In the genomic region with DNA sequence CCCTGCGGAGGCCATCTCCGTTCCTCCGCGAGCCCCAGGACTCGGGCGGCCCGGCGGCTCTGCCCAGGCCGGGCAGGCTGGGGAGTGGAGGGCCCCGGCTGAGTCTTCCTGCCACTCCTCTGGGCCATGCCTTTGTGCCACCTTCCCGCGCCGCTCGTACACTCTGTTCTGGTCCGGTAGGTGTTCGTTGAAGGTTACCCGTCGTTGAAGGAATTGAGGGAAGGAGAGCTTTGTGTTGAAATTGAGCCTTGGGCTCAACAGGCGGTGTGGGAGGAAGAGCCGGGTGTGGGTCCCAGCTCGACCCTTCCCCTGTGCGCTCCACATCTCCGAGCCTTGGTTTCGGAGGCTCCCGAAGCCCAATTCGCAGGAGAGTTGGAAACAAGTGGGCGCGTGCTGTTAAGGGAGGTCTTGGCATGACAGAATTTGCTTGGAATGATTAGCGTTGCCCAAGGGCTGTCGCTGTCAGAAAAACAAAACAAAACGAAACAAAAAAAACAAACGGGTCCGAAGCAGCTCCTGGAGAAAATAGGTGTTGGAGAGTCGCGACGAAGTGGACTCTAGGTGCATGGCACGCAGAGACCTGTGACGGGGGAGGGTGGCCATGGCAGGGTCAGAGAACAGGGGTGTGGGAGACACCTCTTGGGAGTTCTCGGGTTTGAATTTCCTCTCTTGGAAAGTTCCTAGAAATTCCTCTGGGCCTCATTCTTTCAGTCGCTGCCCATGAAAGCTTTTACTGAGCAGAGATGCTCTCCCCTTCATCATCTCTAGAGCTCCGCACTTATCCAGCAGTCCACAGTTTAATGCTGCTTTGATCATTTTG, we compare ENCODE assay signal across 1 cellular context.
TF ChIP-seq lines count a peak whose summit lies in the region.

No MANE protein-coding gene starts in this region.

TF ChIP-seq in HepG2, 621 proteins besides CTCF, POLR2A, EP300 and RAD21 (continues in another document):
- no peak for TF ChIP-seq EEA1 (CRISPR knock-in tag; IDR thresholded peaks at IDR 0.05; ENCODE audit: borderline replicate concordance)
- 0 out of 2 replicates have a peak, but pooled peaks have one; percentile 68 for TF ChIP-seq ZNF256 (CRISPR knock-in tag; conservative IDR thresholded peaks at IDR 0.05)
- TF ChIP-seq, protein P1, sequence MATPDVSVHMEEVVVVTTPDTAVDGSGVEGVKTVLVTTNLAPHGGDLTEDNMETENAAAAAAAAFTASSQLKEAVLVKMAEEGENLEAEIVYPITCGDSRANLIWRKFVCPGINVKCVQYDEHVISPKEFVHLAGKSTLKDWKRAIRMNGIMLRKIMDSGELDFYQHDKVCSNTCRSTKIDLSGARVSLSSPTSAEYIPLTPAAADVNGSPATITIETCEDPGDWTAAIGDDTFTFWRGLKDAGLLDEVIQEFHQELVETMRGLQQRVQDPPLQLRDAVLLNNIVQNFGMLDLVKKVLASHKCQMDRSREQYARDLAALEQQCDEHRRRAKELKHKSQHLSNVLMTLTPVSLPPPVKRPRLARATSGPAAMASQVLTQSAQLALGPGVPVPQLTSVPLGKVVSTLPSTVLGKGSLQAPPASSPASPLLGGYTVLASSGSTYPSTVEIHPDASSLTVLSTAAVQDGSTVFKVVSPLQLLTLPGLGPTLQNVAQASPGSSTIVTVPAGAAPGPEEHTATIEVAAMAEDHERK (CRISPR knock-in tag; IDR thresholded peaks at IDR 0.05; ENCODE audit: low read depth): no peak
- TF ChIP-seq ZUFSP (CRISPR knock-in tag; IDR thresholded peaks at IDR 0.05; ENCODE audit: borderline replicate concordance): no peak
- no peak for TF ChIP-seq RAD51 (IDR thresholded peaks at IDR 0.05; ENCODE audit: borderline replicate concordance)
- TF ChIP-seq ZFP90 (CRISPR knock-in tag; IDR thresholded peaks at IDR 0.05; ENCODE audit: borderline replicate concordance): peak; percentile 58; the same call in 1 of the 2 replicates
- TF ChIP-seq CAMTA2 (CRISPR knock-in tag; IDR thresholded peaks at IDR 0.05; ENCODE audit: borderline replicate concordance): peak; percentile 56; the same call in 1 of the 2 replicates
- TF ChIP-seq ZNF607 (CRISPR knock-in tag; IDR thresholded peaks at IDR 0.05; ENCODE audit: borderline replicate concordance): peak; percentile 15
- 0 out of 2 replicates have a peak, but pooled peaks have one; percentile 14 for TF ChIP-seq ZIK1 (CRISPR knock-in tag; IDR thresholded peaks at IDR 0.05; ENCODE audit: borderline replicate concordance, low read depth)
- no peak for TF ChIP-seq SCMH1 (CRISPR knock-in tag; IDR thresholded peaks at IDR 0.05; ENCODE audit: borderline replicate concordance)
- TF ChIP-seq ZNF44 (CRISPR knock-in tag; IDR thresholded peaks at IDR 0.05): no peak; the same call in 1 of the 2 replicates
- no peak for TF ChIP-seq KLF11 (CRISPR knock-in tag; IDR thresholded peaks at IDR 0.05)
- TF ChIP-seq, protein P2, sequence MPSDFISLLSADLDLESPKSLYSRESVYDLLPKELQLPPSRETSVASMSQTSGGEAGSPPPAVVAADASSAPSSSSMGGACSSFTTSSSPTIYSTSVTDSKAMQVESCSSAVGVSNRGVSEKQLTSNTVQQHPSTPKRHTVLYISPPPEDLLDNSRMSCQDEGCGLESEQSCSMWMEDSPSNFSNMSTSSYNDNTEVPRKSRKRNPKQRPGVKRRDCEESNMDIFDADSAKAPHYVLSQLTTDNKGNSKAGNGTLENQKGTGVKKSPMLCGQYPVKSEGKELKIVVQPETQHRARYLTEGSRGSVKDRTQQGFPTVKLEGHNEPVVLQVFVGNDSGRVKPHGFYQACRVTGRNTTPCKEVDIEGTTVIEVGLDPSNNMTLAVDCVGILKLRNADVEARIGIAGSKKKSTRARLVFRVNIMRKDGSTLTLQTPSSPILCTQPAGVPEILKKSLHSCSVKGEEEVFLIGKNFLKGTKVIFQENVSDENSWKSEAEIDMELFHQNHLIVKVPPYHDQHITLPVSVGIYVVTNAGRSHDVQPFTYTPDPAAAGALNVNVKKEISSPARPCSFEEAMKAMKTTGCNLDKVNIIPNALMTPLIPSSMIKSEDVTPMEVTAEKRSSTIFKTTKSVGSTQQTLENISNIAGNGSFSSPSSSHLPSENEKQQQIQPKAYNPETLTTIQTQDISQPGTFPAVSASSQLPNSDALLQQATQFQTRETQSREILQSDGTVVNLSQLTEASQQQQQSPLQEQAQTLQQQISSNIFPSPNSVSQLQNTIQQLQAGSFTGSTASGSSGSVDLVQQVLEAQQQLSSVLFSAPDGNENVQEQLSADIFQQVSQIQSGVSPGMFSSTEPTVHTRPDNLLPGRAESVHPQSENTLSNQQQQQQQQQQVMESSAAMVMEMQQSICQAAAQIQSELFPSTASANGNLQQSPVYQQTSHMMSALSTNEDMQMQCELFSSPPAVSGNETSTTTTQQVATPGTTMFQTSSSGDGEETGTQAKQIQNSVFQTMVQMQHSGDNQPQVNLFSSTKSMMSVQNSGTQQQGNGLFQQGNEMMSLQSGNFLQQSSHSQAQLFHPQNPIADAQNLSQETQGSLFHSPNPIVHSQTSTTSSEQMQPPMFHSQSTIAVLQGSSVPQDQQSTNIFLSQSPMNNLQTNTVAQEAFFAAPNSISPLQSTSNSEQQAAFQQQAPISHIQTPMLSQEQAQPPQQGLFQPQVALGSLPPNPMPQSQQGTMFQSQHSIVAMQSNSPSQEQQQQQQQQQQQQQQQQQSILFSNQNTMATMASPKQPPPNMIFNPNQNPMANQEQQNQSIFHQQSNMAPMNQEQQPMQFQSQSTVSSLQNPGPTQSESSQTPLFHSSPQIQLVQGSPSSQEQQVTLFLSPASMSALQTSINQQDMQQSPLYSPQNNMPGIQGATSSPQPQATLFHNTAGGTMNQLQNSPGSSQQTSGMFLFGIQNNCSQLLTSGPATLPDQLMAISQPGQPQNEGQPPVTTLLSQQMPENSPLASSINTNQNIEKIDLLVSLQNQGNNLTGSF (CRISPR knock-in tag; IDR thresholded peaks at IDR 0.05): no peak
- TF ChIP-seq, protein P3, sequence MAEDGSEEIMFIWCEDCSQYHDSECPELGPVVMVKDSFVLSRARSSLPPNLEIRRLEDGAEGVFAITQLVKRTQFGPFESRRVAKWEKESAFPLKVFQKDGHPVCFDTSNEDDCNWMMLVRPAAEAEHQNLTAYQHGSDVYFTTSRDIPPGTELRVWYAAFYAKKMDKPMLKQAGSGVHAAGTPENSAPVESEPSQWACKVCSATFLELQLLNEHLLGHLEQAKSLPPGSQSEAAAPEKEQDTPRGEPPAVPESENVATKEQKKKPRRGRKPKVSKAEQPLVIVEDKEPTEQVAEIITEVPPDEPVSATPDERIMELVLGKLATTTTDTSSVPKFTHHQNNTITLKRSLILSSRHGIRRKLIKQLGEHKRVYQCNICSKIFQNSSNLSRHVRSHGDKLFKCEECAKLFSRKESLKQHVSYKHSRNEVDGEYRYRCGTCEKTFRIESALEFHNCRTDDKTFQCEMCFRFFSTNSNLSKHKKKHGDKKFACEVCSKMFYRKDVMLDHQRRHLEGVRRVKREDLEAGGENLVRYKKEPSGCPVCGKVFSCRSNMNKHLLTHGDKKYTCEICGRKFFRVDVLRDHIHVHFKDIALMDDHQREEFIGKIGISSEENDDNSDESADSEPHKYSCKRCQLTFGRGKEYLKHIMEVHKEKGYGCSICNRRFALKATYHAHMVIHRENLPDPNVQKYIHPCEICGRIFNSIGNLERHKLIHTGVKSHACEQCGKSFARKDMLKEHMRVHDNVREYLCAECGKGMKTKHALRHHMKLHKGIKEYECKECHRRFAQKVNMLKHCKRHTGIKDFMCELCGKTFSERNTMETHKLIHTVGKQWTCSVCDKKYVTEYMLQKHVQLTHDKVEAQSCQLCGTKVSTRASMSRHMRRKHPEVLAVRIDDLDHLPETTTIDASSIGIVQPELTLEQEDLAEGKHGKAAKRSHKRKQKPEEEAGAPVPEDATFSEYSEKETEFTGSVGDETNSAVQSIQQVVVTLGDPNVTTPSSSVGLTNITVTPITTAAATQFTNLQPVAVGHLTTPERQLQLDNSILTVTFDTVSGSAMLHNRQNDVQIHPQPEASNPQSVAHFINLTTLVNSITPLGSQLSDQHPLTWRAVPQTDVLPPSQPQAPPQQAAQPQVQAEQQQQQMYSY (CRISPR knock-in tag; IDR thresholded peaks at IDR 0.05): no peak
- TF ChIP-seq SMYD3 (CRISPR knock-in tag; IDR thresholded peaks at IDR 0.05): no peak
- TF ChIP-seq PHF21A (CRISPR knock-in tag; IDR thresholded peaks at IDR 0.05): no peak
- 0 out of 2 replicates have a peak, but pooled peaks have one; percentile 69 for TF ChIP-seq HES4 (CRISPR knock-in tag; IDR thresholded peaks at IDR 0.05; ENCODE audit: borderline replicate concordance)
- 0 out of 2 replicates have a peak, but pooled peaks have one; percentile 39 for TF ChIP-seq ZNF329 (CRISPR knock-in tag; IDR thresholded peaks at IDR 0.05; ENCODE audit: low read depth)
- no peak for TF ChIP-seq ZNF672 (CRISPR knock-in tag; IDR thresholded peaks at IDR 0.05)
- no peak for TF ChIP-seq ZNF549 (CRISPR knock-in tag; IDR thresholded peaks at IDR 0.05)
- no peak for TF ChIP-seq NONO (IDR thresholded peaks at IDR 0.05)
- no peak; the same call in 1 of the 2 replicates for TF ChIP-seq NONO (CRISPR knock-in tag; conservative IDR thresholded peaks at IDR 0.05)
- no peak for TF ChIP-seq ZMYM4 (CRISPR knock-in tag; IDR thresholded peaks at IDR 0.05)
- TF ChIP-seq ZNF33B (CRISPR knock-in tag; IDR thresholded peaks at IDR 0.05): peak; percentile 70
- TF ChIP-seq, protein P4, sequence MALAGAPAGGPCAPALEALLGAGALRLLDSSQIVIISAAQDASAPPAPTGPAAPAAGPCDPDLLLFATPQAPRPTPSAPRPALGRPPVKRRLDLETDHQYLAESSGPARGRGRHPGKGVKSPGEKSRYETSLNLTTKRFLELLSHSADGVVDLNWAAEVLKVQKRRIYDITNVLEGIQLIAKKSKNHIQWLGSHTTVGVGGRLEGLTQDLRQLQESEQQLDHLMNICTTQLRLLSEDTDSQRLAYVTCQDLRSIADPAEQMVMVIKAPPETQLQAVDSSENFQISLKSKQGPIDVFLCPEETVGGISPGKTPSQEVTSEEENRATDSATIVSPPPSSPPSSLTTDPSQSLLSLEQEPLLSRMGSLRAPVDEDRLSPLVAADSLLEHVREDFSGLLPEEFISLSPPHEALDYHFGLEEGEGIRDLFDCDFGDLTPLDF (CRISPR knock-in tag; IDR thresholded peaks at IDR 0.05): no peak
- no peak for TF ChIP-seq MLXIP (CRISPR knock-in tag; IDR thresholded peaks at IDR 0.05; ENCODE audit: borderline replicate concordance)
- no peak for TF ChIP-seq ZNF260 (CRISPR knock-in tag; IDR thresholded peaks at IDR 0.05; ENCODE audit: borderline replicate concordance, low read depth)
- no peak for TF ChIP-seq PAXIP1 (CRISPR knock-in tag; conservative IDR thresholded peaks at IDR 0.05)
- no peak for TF ChIP-seq ZSCAN21 (CRISPR knock-in tag; IDR thresholded peaks at IDR 0.05; ENCODE audit: borderline replicate concordance)
- peak; percentile 7; the same call in 1 of the 2 replicates for TF ChIP-seq SALL2 (CRISPR knock-in tag; IDR thresholded peaks at IDR 0.05)
- TF ChIP-seq CENPT (CRISPR knock-in tag; IDR thresholded peaks at IDR 0.05; ENCODE audit: low read depth): no peak
- 0 out of 2 replicates have a peak, but pooled peaks have one; percentile 38 for TF ChIP-seq HDAC1 (CRISPR knock-in tag; IDR thresholded peaks at IDR 0.05)
